11 cellular contexts compared by ENCODE assay signal in genomic region chr17:60899115-60899514, GRCh38.
"Had no signal": no experiment of that assay in that cellular context is flagged by ENCODE, and none has a peak within 500 bp of the region (broad histone marks: within the 10 kb centered on the region; RNA-seq: fewer than 3 reads in every experiment).

No MANE protein-coding gene starts in this region.

- H2AFZ ChIP-seq: GM23248, GM23338 had no signal

- H3K36me3 ChIP-seq: HAP-1 had no signal

- H3K9ac ChIP-seq: GM23248 had no signal

- H3K4me1 ChIP-seq: HAP-1 had no signal

- H3K9me3 ChIP-seq: HAP-1 had no signal

- FAIRE-seq: H1, H54 had no signal

- ATAC-seq: GM23338, HCT116 had no signal

- H3K4me2 ChIP-seq: GM23338 had no signal

- DNase-seq: GM23248, GOT3, H7, H9, HCEC 1CT, HFFc6 had no signal

- H3K27ac ChIP-seq: GM23248 had no signal

- H3K4me3 ChIP-seq: GM23248, GM23338, HAP-1 had no signal
